8 cellular contexts compared by ENCODE assay signal in genomic region chr12:23731493-23731892, GRCh38.
"Had no signal": no experiment of that assay in that cellular context is flagged by ENCODE, and none has a peak within 500 bp of the region (broad histone marks: within the 10 kb centered on the region; RNA-seq: fewer than 3 reads in every experiment).

No MANE protein-coding gene starts in this region.

- H3K9ac ChIP-seq: KMS-11 had no signal

- H3K9me3 Mint-ChIP-seq: IgD-negative memory B cell had no signal

- ATAC-seq: HepG2 had no signal

- H3K27ac ChIP-seq: HL-60, KMS-11 had no signal

- H3K27me3 Mint-ChIP-seq: IgD-negative memory B cell had no signal

- FAIRE-seq: HepG2, HTR-8/SVneo had no signal

- H3K4me2 ChIP-seq: KMS-11 had no signal

- H3K27ac Mint-ChIP-seq: IgD-negative memory B cell had no signal

- H3K4me3 Mint-ChIP-seq: IgD-negative memory B cell had no signal

- DNase-seq: IMR-90, KBM-7, KG1 had no signal
